Comparison of ENCODE assay signal across 18 cellular contexts in genomic region chr12:132106921-132107320, GRCh38.
"Had no signal": no experiment of that assay in that cellular context is flagged by ENCODE, and none has a peak within 500 bp of the region (broad histone marks: within the 10 kb centered on the region; RNA-seq: fewer than 3 reads in every experiment).

No MANE protein-coding gene starts in this region.

- H3K27me3 ChIP-seq: hepatocyte had no signal

- H3K27me3 Mint-ChIP-seq: activated CD4-positive, alpha-beta T cell treated with anti-CD3 and anti-CD28 coated beads, Interleukin-2, amount 10 ng/mL, durations not matched to agents 7 days and 5 days; activated naive CD8-positive, alpha-beta T cell; effector memory CD8-positive, alpha-beta T cell; naive thymus-derived CD4-positive, alpha-beta T cell had no signal

- H3K4me3 Mint-ChIP-seq: activated CD4-positive, alpha-beta T cell treated with anti-CD3 and anti-CD28 coated beads, Interleukin-2, amount 10 ng/mL, durations not matched to agents 7 days and 5 days; activated naive CD8-positive, alpha-beta T cell; activated T-cell treated with anti-CD3 and anti-CD28 coated beads, Interleukin-2, amount 50 U/mL, for 72 hours; effector memory CD8-positive, alpha-beta T cell; naive thymus-derived CD4-positive, alpha-beta T cell had no signal

- H3K4me1 ChIP-seq: left ventricle myocardium inferior had no signal

- H3K9me3 ChIP-seq: left ventricle myocardium inferior had no signal

- H3K4me3 ChIP-seq: hepatocyte, left ventricle myocardium inferior, skin epidermis had no signal

- H3K27ac Mint-ChIP-seq: activated CD4-positive, alpha-beta T cell treated with anti-CD3 and anti-CD28 coated beads, Interleukin-2, amount 10 ng/mL, durations not matched to agents 7 days and 5 days; activated naive CD8-positive, alpha-beta T cell; activated T-cell treated with anti-CD3 and anti-CD28 coated beads, Interleukin-2, amount 50 U/mL, for 72 hours; effector memory CD8-positive, alpha-beta T cell; naive thymus-derived CD4-positive, alpha-beta T cell had no signal

- H3K9me3 Mint-ChIP-seq: activated CD4-positive, alpha-beta T cell treated with anti-CD3 and anti-CD28 coated beads, Interleukin-2, amount 10 ng/mL, durations not matched to agents 7 days and 5 days; activated T-cell treated with anti-CD3 and anti-CD28 coated beads, Interleukin-2, amount 50 U/mL, for 72 hours; effector memory CD8-positive, alpha-beta T cell; naive thymus-derived CD4-positive, alpha-beta T cell had no signal

- ATAC-seq: activated T-cell treated with anti-CD3 and anti-CD28 coated beads, Interleukin-2, amount 50 U/mL, for 72 hours; effector memory CD8-positive, alpha-beta T cell; naive thymus-derived CD4-positive, alpha-beta T cell had no signal

- H3K4me1 Mint-ChIP-seq: activated CD4-positive, alpha-beta T cell treated with anti-CD3 and anti-CD28 coated beads, Interleukin-2, amount 10 ng/mL, durations not matched to agents 7 days and 5 days had no signal

- DNase-seq: activated CD4-positive, alpha-beta T cell treated with anti-CD3 and anti-CD28 coated beads, Interleukin-2, amount 10 ng/mL, durations not matched to agents 7 days and 5 days; activated gamma-delta T cell; activated T-cell treated with anti-CD3 and anti-CD28 coated beads, Interleukin-2, amount 50 U/mL, for 72 hours; amygdala; dermis blood vessel endothelial cell; effector memory CD8-positive, alpha-beta T cell; kidney; left ventricle myocardium inferior; naive thymus-derived CD4-positive, alpha-beta T cell; posterior cingulate gyrus; retina; stimulated activated CD4-positive, alpha-beta T cell treated with anti-CD3 and anti-CD28 coated beads, Interleukin-4, amount 100 ng/mL, for 24 hours; stimulated activated naive CD4-positive, alpha-beta T cell; trophoblast cell had no signal

- H3K27ac ChIP-seq: epithelial cell of prostate, hepatocyte, left ventricle myocardium inferior, skin epidermis had no signal
